In genomic region chr6:13813011-13813410, GRCh38 we compare ENCODE assay signal across 8 cellular contexts. TPM values are rescaled to one million over a fixed set of nuclear protein-coding genes. Genes with fewer than 3 reads are reported as not detected.
DNase-seq lines count a peak whose midpoint lies in the region; ATAC-seq, FAIRE-seq and TF ChIP-seq lines count a peak whose summit lies in the region.

No MANE protein-coding gene starts in this region.

- H3K36me3 ChIP-seq in OCI-LY7 (ENCODE audit: insufficient read depth, low read length) (peaks cover 14% of the 10 kb centered on the region), esophagus (ENCODE audit: control insufficient read depth in 2 of 2, insufficient read depth in 2 of 2, low read length in 1 of 2) (no peaks in the 10 kb centered on the region)

- ATAC-seq in HG03095 (IDR thresholded peaks at IDR 0.05; ENCODE audit: unreplicated experiment) (no peak), HG03378 (IDR thresholded peaks at IDR 0.05; ENCODE audit: unreplicated experiment) (no peak)

- H4K20me1 ChIP-seq in OCI-LY7 (ENCODE audit: insufficient read depth, low read length), result peaks cover 21% of the 10 kb centered on the region

- intact Hi-C loops in OCI-LY7 (cut with micrococcal nuclease; ENCODE audit: unreplicated experiment), result loop anchor here (5.0 to 10.0 kb wide), 2 partner anchors 312 to 486 kb away; partner anchors contain the start of gene TBC1D7

- H3K4me1 ChIP-seq in OCI-LY7 (ENCODE audit: insufficient read depth, low read length, poor library complexity, severe bottlenecking) (peaks cover 30% of the 10 kb centered on the region), esophagus (ENCODE audit: control insufficient read depth in 2 of 2, insufficient read depth in 2 of 2, low read length in 1 of 2) (peaks cover 0 to 6% of the 10 kb centered on the region in 2 donors)

- 36 to 37% methylated on average over 7 of the region's 7 CpGs for WGBS in esophagus, 2 donors

- no peaks in the 10 kb centered on the region for H3K27me3 ChIP-seq in esophagus (ENCODE audit: control insufficient read depth in 1 of 2, insufficient read depth in 2 of 2, low read length in 2 of 2)

- H3K4me3 ChIP-seq in OCI-LY7 (ENCODE audit: low read depth, low read length, poor library complexity, severe bottlenecking) (peak overlapping the region; percentile 86), esophagus (ENCODE audit: low read depth in 1 of 2, low read length in 2 of 2) (peak overlapping the region in 1 of 2 donors; percentile 76), retinal pigment epithelial cell (ENCODE audit: low read length) (peak overlapping the region; percentile 66)

- H3K27ac ChIP-seq in OCI-LY7 (ENCODE audit: low read depth, low read length, poor library complexity, severe bottlenecking), result no peak overlapping the region
- H3K27ac ChIP-seq in esophagus (ENCODE audit: low read depth in 2 of 2, low read length in 1 of 2), result peak overlapping the region; percentile 18 to 99

- no peak for DNase-seq in GM12892 (ENCODE audit: insufficient read length)
- no peak for DNase-seq in OCI-LY7 (ENCODE audit: low spot score)
- DNase-seq in retinal pigment epithelial cell (ENCODE audit: low read depth), result no peak
- DNase-seq in GF-D8 (lab: John Stamatoyannopoulos, UW), result no peak
- no peak for DNase-seq in NCI-H2081 treated with DMSO at 0.1 percent for 48 hours (lab: John Stamatoyannopoulos, UW)

- peak overlapping the region; percentile 88 for H3K4me2 ChIP-seq in OCI-LY7 (ENCODE audit: low read length)

- no peaks in the 10 kb centered on the region for H3K9me2 ChIP-seq in OCI-LY7 (ENCODE audit: insufficient read depth, low read length)

- TF ChIP-seq POLR2A in GM12892 (IDR thresholded peaks at IDR 0.05; ENCODE audit: low read depth, low read length), result no peak

- H2AFZ ChIP-seq in OCI-LY7 (ENCODE audit: low read length), result no peak overlapping the region

- BruUV-seq in OCI-LY7 (replicated peaks; lab: Mats Ljungman, UMichigan), result TSS peak; percentile 53

- CTCF ChIA-PET in OCI-LY7 (lab: Charles Lee; ENCODE audit: unreplicated experiment), result no interaction called here

- no peaks in the 10 kb centered on the region for H3K9me3 ChIP-seq in OCI-LY7 (ENCODE audit: low read length)
- no peaks in the 10 kb centered on the region for H3K9me3 ChIP-seq in esophagus (ENCODE audit: control insufficient read depth in 2 of 2, insufficient read depth in 1 of 2, low read depth in 1 of 2, low read length in 1 of 2)

- POLR2A ChIA-PET in OCI-LY7 (lab: Charles Lee), result interaction anchor here (0.6 to 2.4 kb wide), 3 partner anchors 10 to 476 kb away, joined by 3 to 10 read pairs (median 4); no protein-coding TSS in a partner anchor

- peaks cover 48% of the 10 kb centered on the region for H3K79me2 ChIP-seq in OCI-LY7 (ENCODE audit: insufficient read depth, low read depth, low read length)

- peak; percentile 46 for FAIRE-seq in GM12892 (lab: Jason Lieb, UNC)

- TF ChIP-seq CTCF in OCI-LY7 (conservative IDR thresholded peaks at IDR 0.05; ENCODE audit: low read length) (no peak), retinal pigment epithelial cell (conservative IDR thresholded peaks at IDR 0.05; ENCODE audit: low read depth, low read length) (no peak)

RNA-seq across cellular contexts. Expression of gene MCUR1, which starts 1.3 kb away (rescaled TPM):
- 12.0 TPM for polyA plus RNA-seq in GM12892 (2012; ENCODE audit: missing spikeins)
- 11.9 and 17.3 TPM in 2 replicates for total RNA-seq in OCI-LY7 (2014; rRNA removed; shearing (Covaris generic))
- total RNA-seq in OCI-LY7 (2022), result 31.1 and 32.4 TPM in 2 replicates
- polyA plus RNA-seq in esophagus, result 10 to 100 TPM; 10.4 to 40.0 TPM
